8 cellular contexts compared by ENCODE assay signal in genomic region chr15:43441316-43441715, GRCh38. TPM values are rescaled to one million over a fixed set of nuclear protein-coding genes. Genes with fewer than 3 reads are reported as not detected.
DNase-seq lines count a peak whose midpoint lies in the region; ATAC-seq and TF ChIP-seq lines count a peak whose summit lies in the region.

No MANE protein-coding gene starts in this region.

- no peak for ATAC-seq in HG02870 (IDR thresholded peaks at IDR 0.05; ENCODE audit: unreplicated experiment)
- no peak for ATAC-seq in GM18907 (IDR thresholded peaks at IDR 0.05; ENCODE audit: unreplicated experiment)
- ATAC-seq in sciatic nerve = no peak
- ATAC-seq in GM19452 (IDR thresholded peaks at IDR 0.05; ENCODE audit: unreplicated experiment) = no peak

- peaks cover 8% of the 10 kb centered on the region for H3K4me1 ChIP-seq in muscle layer of colon (ENCODE audit: insufficient read depth, low read length)

- H3K27me3 ChIP-seq in muscle layer of colon (ENCODE audit: control insufficient read depth in 1 of 2, insufficient read depth in 2 of 2, low read length in 2 of 2) = no peaks in the 10 kb centered on the region

- no peak for TF ChIP-seq CTCF in astrocyte of the spinal cord (IDR thresholded peaks at IDR 0.05; ENCODE audit: low read depth, low read length)

- DNase-seq in G401 (ENCODE audit: low spot score) (peak; percentile 62), astrocyte of the spinal cord (ENCODE audit: low read depth, low spot score) (peak; percentile 65), sciatic nerve (ENCODE audit: low spot score) (no peak)
- DNase-seq in Jurkat, Clone E6-1 (ENCODE audit: low read depth, low spot score) = peak; percentile 8

- in situ Hi-C loops in G401 (cut with HindIII; ENCODE audit: low sequenced_read_pairs) = no loop called here
- in situ Hi-C loops in astrocyte of the spinal cord (cut with HindIII; ENCODE audit: low sequenced_read_pairs) = no loop called here

- intact Hi-C loops in sciatic nerve (cut with DNase I) = no loop called here

- H3K27ac ChIP-seq in muscle layer of colon (ENCODE audit: low read depth, low read length) = peak overlapping the region; percentile 37

- no peak overlapping the region for H3K4me3 ChIP-seq in Jurkat, Clone E6-1 (ENCODE audit: low read length)
- no peak overlapping the region for H3K4me3 ChIP-seq in astrocyte of the spinal cord (ENCODE audit: low read depth, low read length)
- no peak overlapping the region for H3K4me3 ChIP-seq in muscle layer of colon (ENCODE audit: low read depth in 1 of 2, low read length in 2 of 2)

- H3K36me3 ChIP-seq in muscle layer of colon (ENCODE audit: insufficient read depth, low read length) = peaks cover 41% of the 10 kb centered on the region

- no peaks in the 10 kb centered on the region for H3K9me3 ChIP-seq in muscle layer of colon (ENCODE audit: low read length)

- H3K9ac ChIP-seq in muscle layer of colon (ENCODE audit: low read length) = no peak overlapping the region

RNA-seq across cellular contexts. Expression of gene TP53BP1, which starts 51.6 kb away (rescaled TPM):
- 79.1 and 84.7 TPM in 2 replicates for total RNA-seq in G401 (2014; rRNA removed; shearing (Covaris generic))
- polyA plus RNA-seq in Jurkat, Clone E6-1 (2012; ENCODE audit: insufficient read depth, insufficient read length) = 30.0 TPM
- 60.6 TPM for total RNA-seq in sciatic nerve
